In the genomic region with DNA sequence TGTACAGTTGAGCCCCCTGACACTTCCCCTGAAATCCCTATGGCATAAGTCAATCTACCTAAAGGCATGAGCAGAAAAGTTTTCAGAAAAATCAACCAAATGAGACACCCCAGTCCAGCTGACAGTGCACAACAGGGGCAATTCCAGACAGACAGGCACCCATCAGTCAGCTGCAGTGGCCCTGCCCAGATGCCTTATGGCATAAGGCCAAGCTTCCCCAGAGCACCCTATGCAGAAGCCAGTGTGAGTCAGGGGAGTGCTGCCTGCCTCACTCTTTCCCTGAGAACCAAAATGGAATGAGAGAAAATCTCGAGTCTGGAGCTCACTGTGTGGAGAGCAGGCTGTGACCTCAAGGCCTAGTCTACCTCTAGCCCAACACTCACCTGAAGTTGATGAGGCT, we compare ENCODE assay signal across 1 cellular context.
TF ChIP-seq lines count a peak whose summit lies in the region.

No MANE protein-coding gene starts in this region.

TF ChIP-seq in IMR-90, 13 proteins besides CTCF, POLR2A, EP300 and RAD21 (continued from another document):
- TF ChIP-seq CHD1 (IDR thresholded peaks at IDR 0.05; ENCODE audit: low read depth, low read length) (no peak), BHLHE40 (IDR thresholded peaks at IDR 0.05; ENCODE audit: low read depth, low read length) (no peak), RFX5 (IDR thresholded peaks at IDR 0.05; ENCODE audit: low read depth, low read length) (no peak), MXI1 (IDR thresholded peaks at IDR 0.05; ENCODE audit: borderline replicate concordance, low read depth, low read length) (no peak), NFE2L2 (IDR thresholded peaks at IDR 0.05; ENCODE audit: low read depth, low read length) (no peak), CEBPB (IDR thresholded peaks at IDR 0.05; ENCODE audit: low read depth, low read length) (no peak), SMC3 (IDR thresholded peaks at IDR 0.05; ENCODE audit: low read depth, low read length) (no peak), MAZ (IDR thresholded peaks at IDR 0.05; ENCODE audit: borderline replicate concordance, low read depth, low read length) (no peak)
- TF ChIP-seq, protein P1, sequence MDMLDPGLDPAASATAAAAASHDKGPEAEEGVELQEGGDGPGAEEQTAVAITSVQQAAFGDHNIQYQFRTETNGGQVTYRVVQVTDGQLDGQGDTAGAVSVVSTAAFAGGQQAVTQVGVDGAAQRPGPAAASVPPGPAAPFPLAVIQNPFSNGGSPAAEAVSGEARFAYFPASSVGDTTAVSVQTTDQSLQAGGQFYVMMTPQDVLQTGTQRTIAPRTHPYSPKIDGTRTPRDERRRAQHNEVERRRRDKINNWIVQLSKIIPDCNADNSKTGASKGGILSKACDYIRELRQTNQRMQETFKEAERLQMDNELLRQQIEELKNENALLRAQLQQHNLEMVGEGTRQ (IDR thresholded peaks at IDR 0.05; ENCODE audit: low read depth, low read length): no peak
